In the genomic region with DNA sequence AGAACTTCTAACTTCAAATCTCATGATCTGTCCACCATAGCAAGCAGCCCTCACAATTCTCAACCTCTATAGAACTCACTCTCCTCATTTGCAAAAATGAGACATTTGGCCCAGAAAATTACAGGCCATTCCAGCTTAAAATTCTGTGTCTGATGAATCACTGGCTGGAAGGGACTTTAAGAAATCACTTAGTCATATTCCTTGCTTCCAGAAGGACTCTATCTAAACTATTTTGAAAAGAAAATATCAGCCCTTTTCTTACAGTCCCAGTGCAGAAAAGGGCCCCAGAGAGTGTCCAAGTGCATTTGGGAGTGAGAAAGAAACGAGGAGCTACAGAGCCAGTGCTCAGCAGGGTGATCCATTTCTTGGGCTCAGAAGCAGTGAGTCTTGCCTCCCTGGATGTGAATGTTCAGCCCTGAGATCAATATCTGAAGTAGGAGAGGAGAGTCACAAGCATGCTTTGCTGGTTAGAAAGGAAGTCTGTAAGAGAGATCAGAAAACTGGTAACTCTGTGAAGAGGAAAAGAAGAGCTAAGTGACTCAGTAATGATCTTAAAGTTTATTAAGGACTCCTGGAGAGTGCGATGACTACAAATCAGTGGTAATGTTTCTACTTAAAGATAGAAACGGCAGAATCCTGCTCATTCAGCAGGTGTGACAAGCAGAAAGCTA, we compare ENCODE assay signal across 11 cellular contexts.
DNase-seq lines count a peak whose midpoint lies in the region; ATAC-seq, FAIRE-seq and TF ChIP-seq lines count a peak whose summit lies in the region.
"Had no signal": no experiment of that assay in that cellular context is flagged by ENCODE, and none has a peak within 500 bp of the region (broad histone marks: within the 10 kb centered on the region; RNA-seq: fewer than 3 reads in every experiment).

No MANE protein-coding gene starts in this region.

- no peaks in the 10 kb centered on the region for H3K36me3 Mint-ChIP-seq in activated T-cell treated with anti-CD3 and anti-CD28 coated beads, Interleukin-2, amount 50 U/mL, for 72 hours (ENCODE audit: insufficient read depth in 2 of 2)

- CTCF ChIA-PET in mammary epithelial cell (lab: Charles Lee; ENCODE audit: low non-redundant PET): interaction anchor here (0.7 kb wide), 1 partner anchor 32 kb away, joined by 3 read pairs; no protein-coding TSS in a partner anchor

- H3K9me3 ChIP-seq in mammary epithelial cell (replicated peaks; ENCODE audit: insufficient read depth, low read length) (no peaks in the 10 kb centered on the region), skeletal muscle satellite cell (replicated peaks; ENCODE audit: low read length) (no peaks in the 10 kb centered on the region), small intestine (ENCODE audit: control insufficient read depth, low read depth) (no peaks in the 10 kb centered on the region)

- intact Hi-C loops in mammary epithelial cell (cut with micrococcal nuclease): no loop called here

- peaks cover 17% of the 10 kb centered on the region for H3K4me1 Mint-ChIP-seq in activated T-cell treated with anti-CD3 and anti-CD28 coated beads, Interleukin-2, amount 50 U/mL, for 72 hours (ENCODE audit: low read depth)

- H3K4me2 ChIP-seq in mammary epithelial cell (ENCODE audit: insufficient read depth, low read depth, low read length): no peak overlapping the region
- peak overlapping the region; percentile 80 for H3K4me2 ChIP-seq in skeletal muscle satellite cell (ENCODE audit: low read length)

- in situ Hi-C loops in mammary epithelial cell (cut with MboI; ENCODE audit: low sequenced_read_pairs in 2 of 2): no loop called here

- FAIRE-seq in small intestine (lab: Jason Lieb, UNC): no peak
- FAIRE-seq: TTC549 had no signal

- no peak overlapping the region for H3K9ac ChIP-seq in mammary epithelial cell (ENCODE audit: insufficient read depth, low read length)
- peak overlapping the region; percentile 97 for H3K9ac ChIP-seq in skeletal muscle satellite cell (ENCODE audit: low read depth, low read length)

- no peak overlapping the region for H3K27ac Mint-ChIP-seq in activated T-cell treated with anti-CD3 and anti-CD28 coated beads, Interleukin-2, amount 50 U/mL, for 72 hours

- H3K27ac ChIP-seq in mammary epithelial cell (ENCODE audit: insufficient read depth, low read depth, low read length) (no peak overlapping the region), small intestine (ENCODE audit: low read depth in 1 of 2, low read length in 1 of 2) (peak overlapping the region in 1 of 2 donors; percentile 52)

- no peak overlapping the region for H3K4me3 Mint-ChIP-seq in activated T-cell treated with anti-CD3 and anti-CD28 coated beads, Interleukin-2, amount 50 U/mL, for 72 hours

- no peaks in the 10 kb centered on the region for H3K27me3 ChIP-seq in mammary epithelial cell (ENCODE audit: insufficient read depth, low read length)
- no peaks in the 10 kb centered on the region for H3K27me3 ChIP-seq in skeletal muscle satellite cell (ENCODE audit: control insufficient read depth, insufficient read depth, low read length)
- H3K27me3 ChIP-seq in small intestine (ENCODE audit: control insufficient read depth in 2 of 2, insufficient read depth in 2 of 2, low read length in 2 of 2): peaks cover 0 to 3% of the 10 kb centered on the region in 2 donors

- H3K36me3 ChIP-seq in mammary epithelial cell (ENCODE audit: insufficient read depth, low read length) (no peaks in the 10 kb centered on the region), skeletal muscle satellite cell (ENCODE audit: insufficient read depth, low read length) (no peaks in the 10 kb centered on the region), small intestine (ENCODE audit: control insufficient read depth in 2 of 2, insufficient read depth in 2 of 2, low read length in 2 of 2) (no peaks in the 10 kb centered on the region)

- DNase-seq in GM04504 (ENCODE audit: low read depth): peak; percentile 50
- peak; percentile 55 for DNase-seq in mammary epithelial cell
- DNase-seq in iris pigment epithelial cell (ENCODE audit: low read depth): peak; percentile 89
- no peak for DNase-seq in NCI-H1092 (lab: John Stamatoyannopoulos, UW)
- DNase-seq in activated T-cell treated with anti-CD3 and anti-CD28 coated beads, Interleukin-2, amount 50 U/mL, for 72 hours: no peak
- DNase-seq in NCI-H1105 treated with DMSO at 0.1 percent for 48 hours (lab: John Stamatoyannopoulos, UW): no peak
- DNase-seq in small intestine: no peak
- DNase-seq: midbrain, NCI-H510A had no signal

- no TSS peak for BruUV-seq in mammary epithelial cell (replicated peaks; lab: Mats Ljungman, UMichigan)

- H2AFZ ChIP-seq in mammary epithelial cell (ENCODE audit: low read depth, low read length): no peak overlapping the region

- dilution Hi-C loops in mammary epithelial cell (cut with HindIII; ENCODE audit: low sequenced_read_pairs): no loop called here

- H4K20me1 ChIP-seq in mammary epithelial cell (ENCODE audit: insufficient read depth, low read length): no peaks in the 10 kb centered on the region

- no peaks in the 10 kb centered on the region for H3K9me3 Mint-ChIP-seq in activated T-cell treated with anti-CD3 and anti-CD28 coated beads, Interleukin-2, amount 50 U/mL, for 72 hours

- H3K79me2 ChIP-seq in mammary epithelial cell (ENCODE audit: insufficient read depth, low read length): no peaks in the 10 kb centered on the region

- H3K27me3 Mint-ChIP-seq in activated T-cell treated with anti-CD3 and anti-CD28 coated beads, Interleukin-2, amount 50 U/mL, for 72 hours (ENCODE audit: low read depth): peaks cover 45% of the 10 kb centered on the region

- 98% methylated on average over 3 of the region's 3 CpGs for WGBS in mammary epithelial cell (ENCODE audit: low coverage, missing lambda C conversion rate)
- WGBS in small intestine, 3 donors: 64 to 78% (median 71%) methylated on average over 3 of the region's 3 CpGs

- peaks cover 43% of the 10 kb centered on the region for H3K4me1 ChIP-seq in mammary epithelial cell (ENCODE audit: insufficient read depth, low read length)
- H3K4me1 ChIP-seq in skeletal muscle satellite cell (ENCODE audit: control insufficient read depth, insufficient read depth, low read length): peaks cover 74% of the 10 kb centered on the region
- peaks cover 0 to 4% of the 10 kb centered on the region in 2 donors for H3K4me1 ChIP-seq in small intestine (ENCODE audit: control insufficient read depth in 2 of 2, insufficient read depth in 1 of 2, low read depth in 1 of 2, low read length in 1 of 2)

- H3K4me3 ChIP-seq in mammary epithelial cell (replicated peaks in 1 of 3; ENCODE audit: insufficient read depth in 1 of 3, low read depth in 2 of 3, low read length in 3 of 3) (no peak overlapping the region), skeletal muscle satellite cell (ENCODE audit: low read length) (peak overlapping the region; percentile 14), small intestine (ENCODE audit: low read depth in 1 of 2, low read length in 2 of 2) (no peak overlapping the region)

- no peak for TF ChIP-seq CTCF in mammary epithelial cell (conservative IDR thresholded peaks at IDR 0.05 in 1 of 2, IDR thresholded peaks at IDR 0.05 in 1 of 2; ENCODE audit: extremely low read depth in 1 of 2, insufficient read depth in 1 of 2, low read depth in 1 of 2, low read length in 2 of 2)

- ATAC-seq in activated T-cell treated with anti-CD3 and anti-CD28 coated beads, Interleukin-2, amount 50 U/mL, for 72 hours (replicated peaks in 1 of 2): no peak

Comparison
In these comparisons a context has a peak if more than half of its experiments do, and no peak if none do; other contexts are left out.
1. DNase-seq: peak in GM04504 (single experiment), mammary epithelial cell (single experiment) and iris pigment epithelial cell (single experiment); none in NCI-H1092 (single experiment), activated T-cell treated with anti-CD3 and anti-CD28 coated beads, Interleukin-2, amount 50 U/mL, for 72 hours (0 of 2), NCI-H1105 treated with DMSO at 0.1 percent for 48 hours (single experiment) and small intestine (single experiment).